In the genomic region with DNA sequence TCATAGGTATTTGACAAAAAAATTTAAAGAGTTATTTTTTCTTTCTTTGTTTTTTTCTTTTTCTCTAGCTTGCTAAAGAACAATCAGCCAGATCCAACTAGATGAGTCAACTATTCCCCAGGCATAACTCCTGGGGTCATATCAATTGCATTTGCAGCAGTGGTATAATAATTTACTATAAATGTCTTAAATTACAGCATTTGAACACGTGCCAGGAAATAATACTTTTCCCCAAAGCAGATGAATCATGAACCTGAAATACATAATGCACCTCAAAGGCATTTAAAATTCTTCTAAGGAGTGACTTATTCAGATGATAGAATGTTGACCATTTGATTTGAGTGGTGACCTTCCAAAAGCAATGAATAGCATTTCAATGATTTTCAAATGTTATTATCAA, we compare ENCODE assay signal across 20 cellular contexts.
DNase-seq lines count a peak whose midpoint lies in the region; ATAC-seq, FAIRE-seq and TF ChIP-seq lines count a peak whose summit lies in the region.
"Had no signal": no experiment of that assay in that cellular context is flagged by ENCODE, and none has a peak within 500 bp of the region (broad histone marks: within the 10 kb centered on the region; RNA-seq: fewer than 3 reads in every experiment).

No MANE protein-coding gene starts in this region.

- H3K4me1 ChIP-seq in RWPE2 (ENCODE audit: insufficient read depth, poor library complexity, severe bottlenecking), result peaks cover 8% of the 10 kb centered on the region
- H3K4me1 ChIP-seq: gastroesophageal sphincter had no signal

- H3K9me3 ChIP-seq in RWPE2 (ENCODE audit: severe bottlenecking), result no peaks in the 10 kb centered on the region
- H3K9me3 ChIP-seq: gastroesophageal sphincter had no signal

- no peak overlapping the region for H3K4me3 ChIP-seq in RWPE2 (ENCODE audit: severe bottlenecking)
- H3K4me3 ChIP-seq: gastroesophageal sphincter had no signal

- no peak for FAIRE-seq in GM19239 (lab: Jason Lieb, UNC)
- FAIRE-seq: endometrium had no signal

- H3K27ac ChIP-seq in RWPE2 (ENCODE audit: poor library complexity, severe bottlenecking), result no peak overlapping the region
- H3K27ac ChIP-seq: C4-2B, gastroesophageal sphincter, KMS-11 had no signal

- no peaks in the 10 kb centered on the region for H3K36me3 ChIP-seq in RWPE2 (ENCODE audit: low read depth)
- H3K36me3 ChIP-seq: gastroesophageal sphincter had no signal

- DNase-seq in NCI-H446 treated with DMSO at 0.1 percent for 48 hours (lab: John Stamatoyannopoulos, UW) (peak; percentile 3), NCI-H446 (lab: John Stamatoyannopoulos, UW) (no peak), RWPE2 (ENCODE audit: low spot score) (no peak), fibroblast of the conjunctiva (ENCODE audit: low read depth) (peak; percentile 14), iPS-NIHi7 (ENCODE audit: extremely low spot score) (no peak), ACHN (no peak), GM19239 (ENCODE audit: insufficient read length, low spot score) (no peak)
- DNase-seq in activated CD8-positive, alpha-beta memory T cell treated with anti-CD3 and anti-CD28 coated beads for 24 hours, result no peak
- DNase-seq: activated CD8-positive, alpha-beta T cell treated with anti-CD3 and anti-CD28 coated beads, Interleukin-2, amount 10 ng/mL, durations not matched to agents 7 days and 5 days; natural killer cell; NCI-H1436; NCI-H524 treated with DMSO at 0.1 percent for 48 hours; stimulated activated CD4-positive, alpha-beta T cell treated with anti-CD3 and anti-CD28 coated beads, Interleukin-12 subunit alpha, Interleukin-12 subunit beta, amount 100 ng/mL, for 4 hours; stimulated activated naive B cell treated with anti-CD40 and anti-IgM and Interleukin-4, amounts not matched to agents 10 μg/mL and 1 μg/mL and 100 μg/mL, for 72 hours; trophoblast cell had no signal

- peak; percentile 87 for ATAC-seq in RWPE2 (ENCODE audit: low read depth)
- ATAC-seq: activated CD8-positive, alpha-beta T cell treated with anti-CD3 and anti-CD28 coated beads, Interleukin-2, amount 10 ng/mL, durations not matched to agents 7 days and 5 days; gastroesophageal sphincter; natural killer cell; Panc1; stimulated activated naive B cell treated with anti-CD40 and anti-IgM and Interleukin-4, amounts not matched to agents 10 μg/mL and 1 μg/mL and 100 μg/mL, for 72 hours had no signal

- H3K27me3 ChIP-seq in RWPE2 (ENCODE audit: insufficient read depth, poor library complexity, severe bottlenecking), result peaks cover 15% of the 10 kb centered on the region
- H3K27me3 ChIP-seq: gastroesophageal sphincter had no signal

- in situ Hi-C loops in ACHN (cut with HindIII; ENCODE audit: low pct_ligation_motif_present, low pct_unique_long_range_greater_than_20kb, low sequenced_read_pairs), result no loop called here

- no peak for TF ChIP-seq CTCF in RWPE2 (IDR thresholded peaks at IDR 0.05; ENCODE audit: poor library complexity, severe bottlenecking)

Comparison
In these comparisons a context has a peak if more than half of its experiments do, and no peak if none do; other contexts are left out.
1. DNase-seq: peak in NCI-H446 treated with DMSO at 0.1 percent for 48 hours (single experiment) and fibroblast of the conjunctiva (single experiment); none in NCI-H446 (0 of 2), RWPE2 (single experiment), iPS-NIHi7 (single experiment), ACHN (single experiment), GM19239 (single experiment) and activated CD8-positive, alpha-beta memory T cell treated with anti-CD3 and anti-CD28 coated beads for 24 hours (single experiment).